Comparison of ENCODE assay signal across 1 cellular context in the genomic region with DNA sequence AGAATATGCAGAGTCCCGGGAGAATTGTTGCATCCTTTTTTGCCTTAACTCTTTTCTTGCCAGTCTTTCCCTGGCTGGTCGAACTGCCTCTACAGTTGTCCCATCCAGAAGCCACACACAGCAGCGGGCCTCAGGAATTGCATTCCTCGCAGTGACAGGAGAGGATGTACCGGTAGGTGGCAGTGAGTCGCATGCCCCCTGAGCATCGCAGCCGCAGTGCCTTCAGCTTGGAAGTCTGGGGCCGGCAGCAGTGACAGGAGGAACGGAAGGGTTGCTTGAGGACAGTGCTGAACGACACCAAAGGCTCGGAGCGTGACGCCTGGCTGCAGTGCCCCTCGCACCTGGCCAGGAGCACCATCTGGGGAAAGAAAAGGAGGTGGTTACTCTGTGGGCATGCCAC.
TF ChIP-seq lines count a peak whose summit lies in the region.

No MANE protein-coding gene starts in this region.

TF ChIP-seq in SK-N-SH, 30 proteins besides CTCF, POLR2A, EP300 and RAD21 (continued from another document):
- TF ChIP-seq ZBTB33 (IDR thresholded peaks at IDR 0.05; ENCODE audit: borderline replicate concordance, low read depth) (no peak), REST (IDR thresholded peaks at IDR 0.05; ENCODE audit: low read depth, low read length) (no peak), GABPA (IDR thresholded peaks at IDR 0.05; ENCODE audit: low read depth) (no peak), FOXM1 (IDR thresholded peaks at IDR 0.05; ENCODE audit: low read depth) (no peak), MAX (IDR thresholded peaks at IDR 0.05; ENCODE audit: low read depth) (no peak)
